ENCODE assay signal across 1 cellular context in the genomic region with DNA sequence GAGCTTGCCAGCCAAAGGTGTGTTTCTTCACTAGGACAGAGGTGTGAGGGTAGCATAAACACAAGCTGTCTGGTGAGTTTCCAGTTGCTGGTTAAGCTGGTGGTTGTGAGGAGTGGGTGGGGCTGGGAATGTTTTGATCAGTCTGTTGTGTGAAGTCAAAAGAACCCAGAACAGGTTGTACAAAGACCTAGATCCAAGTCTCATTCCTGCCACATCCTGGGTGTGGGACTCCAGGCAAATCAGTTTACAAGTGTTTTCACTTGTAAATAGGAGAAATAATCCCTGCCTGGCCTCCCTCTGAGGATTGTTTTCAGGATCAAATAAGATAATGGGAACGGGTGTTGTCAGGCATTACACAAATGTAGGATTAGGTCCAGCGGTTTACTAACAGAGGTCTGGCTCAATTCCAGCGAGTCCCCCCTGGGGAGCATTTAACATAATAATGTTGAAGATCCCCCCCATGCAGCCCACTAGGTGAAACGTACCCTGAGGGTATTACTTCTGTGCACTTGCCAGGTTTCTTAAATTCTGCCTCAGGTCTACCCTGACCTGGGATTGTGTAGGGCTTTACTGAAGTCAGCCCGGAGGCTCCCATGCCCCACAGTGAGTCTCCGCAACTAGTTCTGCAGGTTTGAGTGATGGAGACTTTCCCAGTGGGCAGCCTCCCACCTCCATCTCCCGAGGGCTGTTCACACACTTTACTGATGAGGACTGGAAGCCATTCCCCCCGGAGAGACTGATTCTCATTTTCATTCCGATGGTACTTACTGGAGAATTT.
TF ChIP-seq lines count a peak whose summit lies in the region.

No MANE protein-coding gene starts in this region.

TF ChIP-seq in K562, 482 proteins besides CTCF, POLR2A, EP300 and RAD21:
- TF ChIP-seq, protein P1, sequence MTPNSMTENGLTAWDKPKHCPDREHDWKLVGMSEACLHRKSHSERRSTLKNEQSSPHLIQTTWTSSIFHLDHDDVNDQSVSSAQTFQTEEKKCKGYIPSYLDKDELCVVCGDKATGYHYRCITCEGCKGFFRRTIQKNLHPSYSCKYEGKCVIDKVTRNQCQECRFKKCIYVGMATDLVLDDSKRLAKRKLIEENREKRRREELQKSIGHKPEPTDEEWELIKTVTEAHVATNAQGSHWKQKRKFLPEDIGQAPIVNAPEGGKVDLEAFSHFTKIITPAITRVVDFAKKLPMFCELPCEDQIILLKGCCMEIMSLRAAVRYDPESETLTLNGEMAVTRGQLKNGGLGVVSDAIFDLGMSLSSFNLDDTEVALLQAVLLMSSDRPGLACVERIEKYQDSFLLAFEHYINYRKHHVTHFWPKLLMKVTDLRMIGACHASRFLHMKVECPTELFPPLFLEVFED (CRISPR knock-in tag; conservative IDR thresholded peaks at IDR 0.05) = no peak
- no peak for TF ChIP-seq ZNF121 (CRISPR knock-in tag; conservative IDR thresholded peaks at IDR 0.05)
- TF ChIP-seq SAFB2 (IDR thresholded peaks at IDR 0.05; ENCODE audit: borderline replicate concordance, low read depth, low read length, severe bottlenecking) = no peak
- no peak for TF ChIP-seq ARID1B (IDR thresholded peaks at IDR 0.05)
- TF ChIP-seq HNRNPUL1 (IDR thresholded peaks at IDR 0.05; ENCODE audit: low read length) = no peak
- TF ChIP-seq MITF (IDR thresholded peaks at IDR 0.05) = no peak
- no peak for TF ChIP-seq SMC3 (conservative IDR thresholded peaks at IDR 0.05; ENCODE audit: insufficient read depth, low read depth, low read length)
- TF ChIP-seq BRD4 (IDR thresholded peaks at IDR 0.05) = no peak
- TF ChIP-seq KLF16 (IDR thresholded peaks at IDR 0.05) = no peak
- TF ChIP-seq NCOA2 (IDR thresholded peaks at IDR 0.05; ENCODE audit: partially characterized antibody in 2 of 2) = no peak
- TF ChIP-seq CTBP1 (IDR thresholded peaks at IDR 0.05; ENCODE audit: borderline replicate concordance) = no peak
- TF ChIP-seq RBM39 (optimal IDR thresholded peaks at IDR 0.05; ENCODE audit: low read depth, low read length) = no peak
- no peak for TF ChIP-seq KHSRP (IDR thresholded peaks at IDR 0.05)
- no peak for TF ChIP-seq ZBTB8A (IDR thresholded peaks at IDR 0.05; ENCODE audit: partially characterized antibody)
TF ChIP-seq in K562: peak in this region for 0.
